1 cellular context compared by ENCODE assay signal in genomic region chr19:50480281-50481111, GRCh38.
TF ChIP-seq lines count a peak whose summit lies in the region.

No MANE protein-coding gene starts in this region.

TF ChIP-seq in GM12878, 131 proteins besides CTCF, POLR2A, EP300 and RAD21:
- TF ChIP-seq E2F8 (IDR thresholded peaks at IDR 0.05; ENCODE audit: low read depth, partially characterized antibody) (no peak), MEF2B (IDR thresholded peaks at IDR 0.05; ENCODE audit: partially characterized antibody, poor library complexity, severe bottlenecking) (no peak), EED (IDR thresholded peaks at IDR 0.05; ENCODE audit: low read depth) (no peak), CHD2 (IDR thresholded peaks at IDR 0.05; ENCODE audit: borderline replicate concordance, low read depth, low read length) (no peak)
